2 cellular contexts compared by ENCODE assay signal in genomic region chr2:189407161-189407943, GRCh38.
TF ChIP-seq lines count a peak whose summit lies in the region.

No MANE protein-coding gene starts in this region.

TF ChIP-seq in A549, 52 proteins besides CTCF, POLR2A, EP300 and RAD21 (continued from another document):
- TF ChIP-seq JUN (IDR thresholded peaks at IDR 0.05) = no peak
- TF ChIP-seq, protein P1, sequence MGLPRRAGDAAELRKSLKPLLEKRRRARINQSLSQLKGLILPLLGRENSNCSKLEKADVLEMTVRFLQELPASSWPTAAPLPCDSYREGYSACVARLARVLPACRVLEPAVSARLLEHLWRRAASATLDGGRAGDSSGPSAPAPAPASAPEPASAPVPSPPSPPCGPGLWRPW (IDR thresholded peaks at IDR 0.05) = no peak
- TF ChIP-seq SMC3 (IDR thresholded peaks at IDR 0.05) = 0 out of 3 replicates have a peak, but pooled peaks have one; percentile 22
- peak; percentile 59; the same call in 1 of the 2 replicates for TF ChIP-seq GATA3 (IDR thresholded peaks at IDR 0.05; ENCODE audit: borderline replicate concordance)
- peak; percentile 68 for TF ChIP-seq JUNB (IDR thresholded peaks at IDR 0.05)

TF ChIP-seq in HEK293, 187 proteins besides CTCF, POLR2A, EP300 and RAD21 (continued from another document):
- TF ChIP-seq PRDM6 (tag by site-specific recombination; IDR thresholded peaks at IDR 0.05) = peak; percentile 52
